In the genomic region with DNA sequence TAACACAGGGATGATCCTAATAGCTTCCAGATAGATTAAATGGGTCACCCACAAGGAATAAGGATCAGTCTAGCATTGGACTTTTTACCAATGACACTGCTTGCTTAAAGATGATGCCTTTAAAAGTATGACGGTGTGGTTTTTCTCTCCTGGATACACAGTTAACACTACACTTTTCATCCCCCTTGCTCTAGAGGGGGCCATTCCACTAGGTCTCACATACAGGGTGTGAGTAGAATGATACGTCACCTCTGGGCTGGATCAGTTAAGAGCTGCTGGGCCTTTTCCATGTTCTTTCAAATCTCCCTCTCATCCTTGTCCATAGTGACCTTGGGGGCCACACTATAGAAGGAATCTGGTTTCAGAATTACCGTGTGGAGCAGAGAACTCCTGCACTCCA, we compare ENCODE assay signal across 18 cellular contexts.
DNase-seq lines count a peak whose midpoint lies in the region; ATAC-seq, FAIRE-seq and TF ChIP-seq lines count a peak whose summit lies in the region.
"Had no signal": no experiment of that assay in that cellular context is flagged by ENCODE, and none has a peak within 500 bp of the region (broad histone marks: within the 10 kb centered on the region; RNA-seq: fewer than 3 reads in every experiment).

No MANE protein-coding gene starts in this region.

- no peak overlapping the region for H3K18ac ChIP-seq in H1 (ENCODE audit: extremely low read depth, low read length)

- H3K4me3 ChIP-seq in H7 (ENCODE audit: insufficient read depth, low read depth, low read length) = no peak overlapping the region
- H3K4me3 ChIP-seq in H1 (ENCODE audit: extremely low read depth in 1 of 4, insufficient read depth in 2 of 4, low read depth in 3 of 4, low read length in 4 of 4) = no peak overlapping the region
- no peak overlapping the region for H3K4me3 ChIP-seq in HAP-1
- H3K4me3 ChIP-seq: GM12878 had no signal

- no peak overlapping the region for H4K5ac ChIP-seq in H1 (ENCODE audit: insufficient read length, low read depth, low read length)

- no peak overlapping the region for H3K14ac ChIP-seq in H1 (ENCODE audit: insufficient read length)

- H3K9me3 Mint-ChIP-seq in WTC11 (no peaks in the 10 kb centered on the region), Calu3 (ENCODE audit: low read depth, unreplicated experiment) (no peaks in the 10 kb centered on the region)
- H3K9me3 Mint-ChIP-seq: CD8-positive, alpha-beta T cell had no signal

- no peak overlapping the region for H3K4ac ChIP-seq in H1 (replicated peaks; ENCODE audit: insufficient read length, low read depth, low read length)

- intact Hi-C loops in Calu3 (cut with micrococcal nuclease; ENCODE audit: unreplicated experiment) = no loop called here

- H3K4me3 Mint-ChIP-seq in WTC11 (no peak overlapping the region), Calu3 (ENCODE audit: low read depth, unreplicated experiment) (no peak overlapping the region)
- H3K4me3 Mint-ChIP-seq: CD8-positive, alpha-beta T cell had no signal

- TF ChIP-seq CTCF in H1 (IDR thresholded peaks at IDR 0.05; ENCODE audit: control extremely low read depth in 1 of 3, insufficient read depth in 1 of 3, low read depth in 1 of 3, low read length in 3 of 3) (peak in 1 of 3 experiments; percentile 12; a peak in 1 of 4 replicates), WTC11 (IDR thresholded peaks at IDR 0.05) (no peak), Calu3 (IDR thresholded peaks at IDR 0.05; ENCODE audit: unreplicated experiment) (no peak)

- no TSS peak for BruUV-seq in Calu3 (replicated peaks; lab: Mats Ljungman, UMichigan)

- H3K4me1 ChIP-seq in H1 (replicated peaks in 1 of 4; ENCODE audit: control insufficient read depth in 3 of 4, insufficient read depth in 4 of 4, low read length in 3 of 4) = peaks cover 0 to 14% (median 6%) of the 10 kb centered on the region in 4 experiments; a peak in 5 of 7 replicates
- H3K4me1 ChIP-seq in HAP-1 = no peaks in the 10 kb centered on the region

- no peak overlapping the region for H2BK5ac ChIP-seq in H1 (ENCODE audit: low read depth, low read length)

- no peak for FAIRE-seq in H1 (lab: Jason Lieb, UNC)
- FAIRE-seq: A204.1, GM12878, GM19239, H54 had no signal

- H3K79me2 ChIP-seq in H1 (ENCODE audit: control insufficient read depth in 1 of 2, insufficient read depth in 2 of 2, low read length in 2 of 2) = no peaks in the 10 kb centered on the region

- H3K23ac ChIP-seq in H1 (ENCODE audit: insufficient read length) = no peak overlapping the region

- POLR2A ChIA-PET in H1 (lab: Charles Lee; ENCODE audit: partially characterized antibody) = no interaction called here
- POLR2A ChIA-PET in WTC11 (lab: Charles Lee) = no interaction called here

- no peak for TF ChIP-seq EP300 in H1 (IDR thresholded peaks at IDR 0.05; ENCODE audit: borderline replicate concordance in 1 of 2, low read depth in 2 of 2, low read length in 2 of 2)

- H2BK15ac ChIP-seq in H1 (ENCODE audit: low read length) = no peak overlapping the region

- peaks cover 13% of the 10 kb centered on the region for H3K4me1 Mint-ChIP-seq in WTC11
- no peaks in the 10 kb centered on the region for H3K4me1 Mint-ChIP-seq in Calu3 (ENCODE audit: low read depth, unreplicated experiment)

- ATAC-seq in WTC11 = no peak; the same call in 1 of the 2 replicates
- ATAC-seq: CD8-positive, alpha-beta T cell; GM12878 had no signal

- no peak overlapping the region for H3K27ac ChIP-seq in H1 (ENCODE audit: low read depth, low read length)
- H3K27ac ChIP-seq: HL-60 had no signal

- H3K27me3 ChIP-seq in H7 (ENCODE audit: control insufficient read depth, insufficient read depth, low read length) (no peaks in the 10 kb centered on the region), H1 (replicated peaks in 1 of 4; ENCODE audit: control insufficient read depth in 3 of 4, extremely low read depth in 1 of 4, insufficient read depth in 3 of 4, low read length in 3 of 4) (no peaks in the 10 kb centered on the region; a peak in 1 of 7 replicates), HAP-1 (ENCODE audit: low read depth) (peaks cover 4% of the 10 kb centered on the region; the same call in 1 of the 2 replicates)

- TF ChIP-seq RAD21 in H1 (IDR thresholded peaks at IDR 0.05 in 1 of 2, conservative IDR thresholded peaks at IDR 0.05 in 1 of 2; ENCODE audit: low read depth in 2 of 2, low read length in 2 of 2) = peak; percentile 31 to 46

- H3K27ac Mint-ChIP-seq in WTC11 (no peak overlapping the region), Calu3 (ENCODE audit: unreplicated experiment) (no peak overlapping the region)
- H3K27ac Mint-ChIP-seq: CD8-positive, alpha-beta T cell had no signal

- H3K27me3 Mint-ChIP-seq in WTC11 (ENCODE audit: low read depth) (no peaks in the 10 kb centered on the region), Calu3 (ENCODE audit: unreplicated experiment) (peaks cover 78% of the 10 kb centered on the region)

- in situ Hi-C loops in HAP-1 (cut with MboI; ENCODE audit: low sequenced_read_pairs) = no loop called here

- DNase-seq in H7 = peak; percentile 51
- DNase-seq in NCI-H69 (lab: John Stamatoyannopoulos, UW) = peak; percentile 37
- no peak for DNase-seq in H1 (ENCODE audit: low read depth in 1 of 2, low spot score in 2 of 2)
- no peak for DNase-seq in WTC11 (ENCODE audit: low spot score)
- no peak for DNase-seq in NCI-H774 (lab: John Stamatoyannopoulos, UW)
- no peak for DNase-seq in HAP-1 (ENCODE audit: low spot score in 2 of 2)
- no peak for DNase-seq in Calu3
- DNase-seq: ACHN, DMS 273 treated with DMSO at 0.1 percent for 48 hours, DMS53, DND-41, EL had no signal

- CTCF ChIA-PET in H1 (lab: Charles Lee; ENCODE audit: partially characterized antibody) (interaction anchor here (0.7 to 1.6 kb wide), 5 partner anchors 11 to 473 kb away, joined by 3 to 4 read pairs (median 3); no protein-coding TSS in a partner anchor), WTC11 (lab: Charles Lee) (interaction anchor here (0.9 kb wide), 1 partner anchor 48 kb away, joined by 3 read pairs; no protein-coding TSS in a partner anchor), Calu3 (lab: Charles Lee) (no interaction called here)

- 85% methylated on average over 3 of the region's 3 CpGs; no CpG with 5 or more reads in 1 of the 2 experiments for WGBS in H1 (ENCODE audit: extremely low coverage in 1 of 2, insufficient coverage in 1 of 2, insufficient read length in 1 of 2, insufficient replicate concordance in 2 of 2, low coverage in 1 of 2, low lambda C conversion rate in 2 of 2, missing lambda C conversion rate in 1 of 2), 2 experiments

- H3K36me3 Mint-ChIP-seq in WTC11 = no peaks in the 10 kb centered on the region
- no peaks in the 10 kb centered on the region for H3K36me3 Mint-ChIP-seq in Calu3 (ENCODE audit: insufficient read depth, unreplicated experiment)
- H3K36me3 Mint-ChIP-seq: CD8-positive, alpha-beta T cell had no signal

- H2BK20ac ChIP-seq in H1 (ENCODE audit: low read length) = no peak overlapping the region

- no peak overlapping the region for H2BK12ac ChIP-seq in H1 (ENCODE audit: low read depth, low read length)

- H2AFZ ChIP-seq in H1 (ENCODE audit: low read length) = no peak overlapping the region

- no peak overlapping the region for H4K8ac ChIP-seq in H1 (ENCODE audit: extremely low read depth, insufficient read depth, low read length)

- H3K9me3 ChIP-seq in H1 (ENCODE audit: insufficient read depth in 2 of 2, low read depth in 1 of 2, low read length in 1 of 2) = no peaks in the 10 kb centered on the region
- no peaks in the 10 kb centered on the region for H3K9me3 ChIP-seq in HAP-1

- H4K20me1 ChIP-seq in H1 (replicated peaks in 1 of 2; ENCODE audit: control insufficient read depth in 1 of 2, insufficient read depth in 2 of 2, low read length in 2 of 2) = peaks cover 0 to 3% of the 10 kb centered on the region in 2 experiments

- H3K79me1 ChIP-seq in H1 (ENCODE audit: low read depth, low read length) = peaks cover 3% of the 10 kb centered on the region; the same call in 1 of the 2 replicates

- no peak overlapping the region for H3K9ac ChIP-seq in H1 (replicated peaks in 1 of 4; ENCODE audit: extremely low read depth in 1 of 4, low read depth in 3 of 4, low read length in 3 of 4)

- peaks cover 5% of the 10 kb centered on the region; the same call in 1 of the 2 replicates for H3K23me2 ChIP-seq in H1 (ENCODE audit: low read depth, low read length)

- H3K36me3 ChIP-seq in H7 (replicated peaks; ENCODE audit: control insufficient read depth, insufficient read depth, low read length) (no peaks in the 10 kb centered on the region), H1 (ENCODE audit: control insufficient read depth in 2 of 4, insufficient read depth in 4 of 4, low read length in 3 of 4) (no peaks in the 10 kb centered on the region), HAP-1 (replicated peaks) (no peaks in the 10 kb centered on the region)

- no peak for TF ChIP-seq POLR2A in H1 (IDR thresholded peaks at IDR 0.05; ENCODE audit: control extremely low read depth in 1 of 2, low read depth in 2 of 2, low read length in 2 of 2)

- H2BK120ac ChIP-seq in H1 (replicated peaks; ENCODE audit: low read depth, low read length) = no peak overlapping the region

- no peak overlapping the region for H3K56ac ChIP-seq in H1 (replicated peaks; ENCODE audit: insufficient read length, low read depth, low read length)

- H4K91ac ChIP-seq in H1 (replicated peaks; ENCODE audit: insufficient read length, low read length) = no peak overlapping the region

- no peak overlapping the region for H3K4me2 ChIP-seq in H1 (ENCODE audit: insufficient read depth in 1 of 2, low read depth in 2 of 2, low read length in 2 of 2)

- H2AK5ac ChIP-seq in H1 (ENCODE audit: low read depth, low read length) = no peak overlapping the region

TF ChIP-seq in H1, 55 proteins besides CTCF, POLR2A, EP300 and RAD21 (continues in another document):
- TF ChIP-seq MAX (IDR thresholded peaks at IDR 0.05) = no peak

Comparison
In these comparisons a context has a peak if more than half of its experiments do, and no peak if none do; other contexts are left out.
1. DNase-seq: peak in H7 (single experiment) and NCI-H69 (single experiment); none in H1 (0 of 2), WTC11 (single experiment), NCI-H774 (single experiment), HAP-1 (0 of 2) and Calu3 (single experiment).